ENCODE assay signal across 12 cellular contexts in the genomic region with DNA sequence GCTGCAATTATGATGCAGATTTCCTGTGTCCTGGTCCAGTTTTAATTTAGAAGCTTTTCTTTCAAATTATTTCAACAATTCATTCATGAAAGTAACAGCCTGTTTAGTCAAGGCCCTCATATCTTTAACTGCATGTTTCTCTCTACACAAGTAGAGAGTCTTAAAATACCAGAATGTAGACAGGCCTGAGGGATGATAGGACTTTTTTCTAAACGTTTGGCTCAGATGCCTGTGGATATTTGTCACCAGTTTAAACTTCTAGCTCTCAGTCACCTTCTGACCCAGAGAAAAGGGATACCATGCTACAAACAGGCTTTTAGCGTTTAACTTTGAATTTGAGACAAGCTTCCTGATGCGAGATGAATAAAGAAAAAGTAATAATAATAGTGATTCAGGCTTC. TPM values are rescaled to one million over a fixed set of nuclear protein-coding genes. Genes with fewer than 3 reads are reported as not detected.
DNase-seq lines count a peak whose midpoint lies in the region; ATAC-seq, FAIRE-seq and TF ChIP-seq lines count a peak whose summit lies in the region.
"Had no signal": no experiment of that assay in that cellular context is flagged by ENCODE, and none has a peak within 500 bp of the region (broad histone marks: within the 10 kb centered on the region; RNA-seq: fewer than 3 reads in every experiment).

No MANE protein-coding gene starts in this region.

- peak overlapping the region; percentile 7; the same call in 1 of the 2 replicates for H3K4ac ChIP-seq in IMR-90 (ENCODE audit: low read depth, low read length)

- H4K20me1 ChIP-seq in IMR-90 (ENCODE audit: insufficient read depth, low read length): peaks cover 49% of the 10 kb centered on the region
- peaks cover 4% of the 10 kb centered on the region for H4K20me1 ChIP-seq in endothelial cell of umbilical vein (replicated peaks; ENCODE audit: control insufficient read depth, extremely low read depth, insufficient read depth, low read length)

- intact Hi-C loops in IMR-90 (cut with micrococcal nuclease) (loop anchor here (5.0 kb wide), 1 partner anchor 123 kb away; no protein-coding TSS in a partner anchor), endothelial cell of umbilical vein (cut with micrococcal nuclease) (no loop called here)

- H2BK5ac ChIP-seq in IMR-90 (ENCODE audit: low read depth, low read length, poor library complexity, severe bottlenecking): peak overlapping the region; percentile 84

- peak overlapping the region; percentile 55; the same call in 1 of the 2 replicates for H3K56ac ChIP-seq in IMR-90 (ENCODE audit: extremely low read depth, insufficient read depth, low read length)

- H3K27ac ChIP-seq in IMR-90 (ENCODE audit: insufficient read depth, low read length): peak overlapping the region; percentile 36; the same call in 1 of the 2 replicates
- no peak overlapping the region for H3K27ac ChIP-seq in endothelial cell of umbilical vein (ENCODE audit: insufficient read depth, low read depth, low read length)

- H2BK20ac ChIP-seq in IMR-90 (ENCODE audit: low read depth, low read length): peak overlapping the region; percentile 31; the same call in 1 of the 2 replicates

- no peak for TF ChIP-seq RAD21 in IMR-90 (IDR thresholded peaks at IDR 0.05; ENCODE audit: low read length)

- ATAC-seq in IMR-90 (ENCODE audit: low read depth) (peak; percentile 79), HG03521 (IDR thresholded peaks at IDR 0.05; ENCODE audit: unreplicated experiment) (no peak), left lobe of liver (no peak)

- no CpG with 5 or more reads among the region's 3 CpGs for WGBS in IMR-90 (ENCODE audit: extremely low coverage in 2 of 2, insufficient read length in 1 of 2), 2 experiments

- no peaks in the 10 kb centered on the region for H3K9me3 ChIP-seq in IMR-90 (ENCODE audit: control insufficient read depth, insufficient read depth, low read length)
- H3K9me3 ChIP-seq in endothelial cell of umbilical vein (replicated peaks; ENCODE audit: control insufficient read depth, insufficient read depth, low read length): no peaks in the 10 kb centered on the region

- DNase-seq in IMR-90 (peak; percentile 85), endothelial cell of umbilical vein (ENCODE audit: low read depth, low spot score) (peak; percentile 44), myocyte (ENCODE audit: low read depth) (peak; percentile 73), left lobe of liver (ENCODE audit: low spot score) (no peak), LoVo (ENCODE audit: low spot score) (no peak)
- DNase-seq in activated naive CD4-positive, alpha-beta T cell treated with anti-CD3 and anti-CD28 coated beads, Interleukin-2, amount 50 U/mL, for 16 hours: no peak
- DNase-seq: activated CD8-positive, alpha-beta memory T cell treated with anti-CD3 and anti-CD28 coated beads, Interleukin-2, amount 50 U/mL, for 48 hours; KBM-7; kidney; NCI-H524; stimulated activated CD4-positive, alpha-beta T cell treated with anti-CD3 and anti-CD28 coated beads, Interleukin-15, amount 100 ng/mL, for 24 hours had no signal

- H4K5ac ChIP-seq in IMR-90 (ENCODE audit: low read depth, low read length): peak overlapping the region; percentile 37; the same call in 1 of the 2 replicates

- H3K79me2 ChIP-seq in endothelial cell of umbilical vein (ENCODE audit: control insufficient read depth, insufficient read depth, low read length): peaks cover 26% of the 10 kb centered on the region

- H2AK5ac ChIP-seq in IMR-90 (ENCODE audit: low read depth, low read length): no peak overlapping the region

- no peak overlapping the region for H3K4me3 ChIP-seq in IMR-90 (ENCODE audit: insufficient read depth, low read depth, low read length)
- no peak overlapping the region for H3K4me3 ChIP-seq in endothelial cell of umbilical vein (replicated peaks in 1 of 3; ENCODE audit: insufficient read depth in 1 of 3, low read depth in 1 of 3, low read length in 3 of 3)

- 0 out of 2 replicates have a peak overlapping the region, but pooled peaks have one; percentile 19 for H3K14ac ChIP-seq in IMR-90 (replicated peaks; ENCODE audit: low read depth, low read length)

- peaks cover 18% of the 10 kb centered on the region for H3K4me1 ChIP-seq in IMR-90 (ENCODE audit: control insufficient read depth, insufficient read depth, low read length)
- peaks cover 14% of the 10 kb centered on the region for H3K4me1 ChIP-seq in endothelial cell of umbilical vein (ENCODE audit: control insufficient read depth, extremely low read depth, insufficient read depth, low read length)

- no peak overlapping the region for H2BK15ac ChIP-seq in IMR-90 (ENCODE audit: low read depth, low read length)

- dilution Hi-C loops in IMR-90 (cut with HindIII; ENCODE audit: low sequenced_read_pairs, unreplicated experiment): no loop called here
- dilution Hi-C loops in endothelial cell of umbilical vein (cut with MboI; ENCODE audit: extremely low pct_ligation_motif_present, low sequenced_read_pairs): no loop called here

- H3K9me1 ChIP-seq in IMR-90 (ENCODE audit: insufficient read depth, low read length): peaks cover 8% of the 10 kb centered on the region
- H3K9me1 ChIP-seq in endothelial cell of umbilical vein (replicated peaks; ENCODE audit: control insufficient read depth, extremely low read depth, insufficient read depth, low read length): no peaks in the 10 kb centered on the region

- TF ChIP-seq POLR2A in IMR-90 (IDR thresholded peaks at IDR 0.05; ENCODE audit: low read depth, low read length) (no peak), endothelial cell of umbilical vein (IDR thresholded peaks at IDR 0.05; ENCODE audit: low read depth, low read length) (no peak)

- H3K36me3 ChIP-seq in IMR-90 (ENCODE audit: control insufficient read depth, insufficient read depth, low read length) (peaks cover 5% of the 10 kb centered on the region), endothelial cell of umbilical vein (ENCODE audit: control insufficient read depth in 2 of 2, extremely low read depth in 1 of 2, insufficient read depth in 2 of 2, low read length in 2 of 2) (no peaks in the 10 kb centered on the region)

- BruUV-seq in IMR-90 (replicated peaks; lab: Mats Ljungman, UMichigan) (no TSS peak), endothelial cell of umbilical vein (replicated peaks; lab: Mats Ljungman, UMichigan) (no TSS peak)

- H4K91ac ChIP-seq in IMR-90 (ENCODE audit: insufficient read depth, low read depth, low read length): no peak overlapping the region

- CTCF ChIA-PET in IMR-90 (lab: Yijun Ruan, JAX): interaction anchor here (0.6 kb wide), 2 partner anchors 16 to 315 kb away, joined by 3 read pairs; no protein-coding TSS in a partner anchor
- CTCF ChIA-PET in endothelial cell of umbilical vein (lab: Charles Lee): interaction anchor here (1.1 to 2.3 kb wide), 7 partner anchors 8 to 124 kb away, joined by 3 to 14 read pairs (median 12); no protein-coding TSS in a partner anchor

- POLR2A ChIA-PET in IMR-90 (lab: Charles Lee; ENCODE audit: unreplicated experiment) (interaction anchor here (0.7 to 1.6 kb wide), 2 partner anchors 11 to 731 kb away, joined by 3 to 8 read pairs; no protein-coding TSS in a partner anchor), endothelial cell of umbilical vein (lab: Charles Lee) (interaction anchor here (0.7 kb wide), 1 partner anchor 14 kb away, joined by 3 read pairs; no protein-coding TSS in a partner anchor)

- H3K27me3 ChIP-seq in IMR-90 (ENCODE audit: control insufficient read depth, insufficient read depth, low read length) (no peaks in the 10 kb centered on the region), endothelial cell of umbilical vein (ENCODE audit: control insufficient read depth in 2 of 2, insufficient read depth in 2 of 2, low read length in 2 of 2) (no peaks in the 10 kb centered on the region)

- H2BK120ac ChIP-seq in IMR-90 (ENCODE audit: low read depth, low read length): peak overlapping the region; percentile 38; the same call in 1 of the 2 replicates

- peaks cover 0 to 31% of the 10 kb centered on the region in 2 experiments; a peak in 2 of 4 replicates for H3K79me1 ChIP-seq in IMR-90 (ENCODE audit: low read depth in 1 of 2, low read length in 2 of 2)

- no peak for TF ChIP-seq CTCF in IMR-90 (conservative IDR thresholded peaks at IDR 0.05; ENCODE audit: low read depth, low read length)
- TF ChIP-seq CTCF in endothelial cell of umbilical vein (IDR thresholded peaks at IDR 0.05; ENCODE audit: extremely low read depth in 1 of 2, insufficient read depth in 1 of 2, low read depth in 1 of 2, low read length in 2 of 2): no peak

- H2AFZ ChIP-seq in IMR-90 (replicated peaks; ENCODE audit: low read length, poor library complexity) (no peak overlapping the region), endothelial cell of umbilical vein (ENCODE audit: low read depth, low read length) (peak overlapping the region; percentile 3)

- H3K18ac ChIP-seq in IMR-90 (ENCODE audit: low read depth, low read length): peak overlapping the region; percentile 48; the same call in 1 of the 2 replicates

- peak overlapping the region in 1 of 2 experiments; percentile 38; a peak in 1 of 4 replicates for H4K8ac ChIP-seq in IMR-90 (ENCODE audit: low read depth in 2 of 2, low read length in 2 of 2)

- peak overlapping the region; percentile 73 for H3K4me2 ChIP-seq in IMR-90 (ENCODE audit: low read depth, low read length)
- H3K4me2 ChIP-seq in endothelial cell of umbilical vein (ENCODE audit: insufficient read depth, low read length): peak overlapping the region; percentile 16

- H3K23ac ChIP-seq in IMR-90 (ENCODE audit: low read depth, low read length): peak overlapping the region; percentile 25; the same call in 1 of the 2 replicates

- H3K9ac ChIP-seq in IMR-90 (ENCODE audit: low read depth, low read length) (no peak overlapping the region), endothelial cell of umbilical vein (replicated peaks; ENCODE audit: extremely low read depth, insufficient read depth, low read length) (no peak overlapping the region)

- in situ Hi-C loops in IMR-90 (cut with MboI; ENCODE audit: low sequenced_read_pairs): no loop called here

- H2AK9ac ChIP-seq in IMR-90 (replicated peaks; ENCODE audit: low read depth, low read length, poor library complexity): no peak overlapping the region

- FAIRE-seq in endothelial cell of umbilical vein (lab: Jason Lieb, UNC): peak; percentile 64
- FAIRE-seq: kidney had no signal

RNA-seq across cellular contexts. Expression of a gene that starts 15.7 kb away (rescaled TPM):
- 235 and 257 TPM in 2 replicates for total RNA-seq in IMR-90 (2012; rRNA removed)
- 155 and 181 TPM in 2 replicates for polyA plus RNA-seq in IMR-90 (2012; rRNA removed)
- polyA plus RNA-seq in IMR-90 (2012; cell fraction: cytosol; rRNA removed): 85.6 and 111 TPM in 2 replicates
- polyA plus RNA-seq in IMR-90 (2012; cell fraction: nucleus; rRNA removed; ENCODE audit: low replicate concordance): 121 and 233 TPM in 2 replicates
- 123 and 138 TPM in 2 replicates for total RNA-seq in endothelial cell of umbilical vein
- 40.6 and 47.4 TPM in 2 replicates for polyA plus RNA-seq in endothelial cell of umbilical vein
- 59.0 and 66.0 TPM in 2 replicates for polyA plus RNA-seq in endothelial cell of umbilical vein (2011; cell fraction: cytosol; rRNA removed)
- 139 and 148 TPM in 2 replicates for polyA plus RNA-seq in endothelial cell of umbilical vein (2011; cell fraction: nucleus; rRNA removed)
- 148 and 260 TPM in 2 replicates for polyA plus RNA-seq in endothelial cell of umbilical vein (2012)
- polyA minus RNA-seq in endothelial cell of umbilical vein: 126 and 150 TPM in 2 replicates
- polyA minus RNA-seq in endothelial cell of umbilical vein (2011; cell fraction: cytosol; rRNA and poly(A)+ RNA removed): 0.61 TPM
- polyA minus RNA-seq in endothelial cell of umbilical vein (2011; cell fraction: nucleus; rRNA and poly(A)+ RNA removed): 65.6 and 71.3 TPM in 2 replicates
- 278 and 285 TPM in 2 replicates for total RNA-seq in myocyte
- 457 TPM for polyA plus RNA-seq in myocyte (2012)
- 6.1 TPM for total RNA-seq in left lobe of liver

Comparison
In these comparisons a context has a peak if more than half of its experiments do, and no peak if none do; other contexts are left out.
1. DNase-seq: peak in IMR-90 (single experiment), endothelial cell of umbilical vein (single experiment) and myocyte (single experiment); none in left lobe of liver (single experiment), LoVo (single experiment) and activated naive CD4-positive, alpha-beta T cell treated with anti-CD3 and anti-CD28 coated beads, Interleukin-2, amount 50 U/mL, for 16 hours (single experiment).
2. RNA of a gene that starts 15.7 kb away (total RNA-seq): 278 to 285 TPM in myocyte, 235 to 257 TPM in IMR-90 and 123 to 138 TPM in endothelial cell of umbilical vein; 6.1 TPM in left lobe of liver (single experiment); every median in the first group is over 10 times any median in the second.